Comparison of ENCODE assay signal across 16 cellular contexts in the genomic region with DNA sequence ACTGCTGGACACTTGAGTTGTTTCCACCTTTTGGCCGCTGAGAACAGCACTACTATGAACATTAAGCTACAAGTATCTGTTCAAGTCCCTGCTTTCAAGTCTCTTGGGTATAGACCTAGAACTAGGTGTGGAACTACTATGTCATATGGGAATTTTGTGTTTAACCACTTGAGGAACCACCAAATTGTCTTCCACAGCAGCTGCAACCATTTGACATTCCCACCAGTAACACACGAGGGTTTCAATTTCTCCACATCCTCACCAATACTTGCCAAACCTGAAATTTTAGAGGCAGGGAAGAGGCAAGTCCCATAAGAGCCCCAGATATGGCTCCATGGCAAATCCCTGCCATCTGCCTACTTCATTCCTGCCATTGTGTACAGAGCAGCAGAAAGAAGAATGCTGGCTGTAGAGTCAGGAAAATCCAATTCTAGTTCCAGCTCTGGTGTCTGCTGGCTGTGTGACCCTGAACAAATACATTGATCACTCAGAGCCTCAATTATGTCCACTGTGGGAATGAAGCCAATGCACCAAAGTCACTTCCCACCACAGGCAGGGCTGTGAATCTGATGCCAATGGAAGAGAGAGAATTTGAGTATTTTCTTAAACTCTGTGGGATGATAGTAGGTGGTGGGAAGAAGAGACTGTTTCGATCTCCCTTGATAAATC. TPM values are rescaled to one million over a fixed set of nuclear protein-coding genes. Genes with fewer than 3 reads are reported as not detected.
DNase-seq lines count a peak whose midpoint lies in the region; ATAC-seq lines count a peak whose summit lies in the region.
"Had no signal": no experiment of that assay in that cellular context is flagged by ENCODE, and none has a peak within 500 bp of the region (broad histone marks: within the 10 kb centered on the region; RNA-seq: fewer than 3 reads in every experiment).

No MANE protein-coding gene starts in this region.

- H3K36me3 Mint-ChIP-seq in IgD-negative memory B cell (no peaks in the 10 kb centered on the region), T-helper 17 cell (ENCODE audit: low read depth) (no peaks in the 10 kb centered on the region)
- H3K36me3 Mint-ChIP-seq: activated CD4-positive, alpha-beta memory T cell treated with anti-CD3 and anti-CD28 coated beads for 36 hours; natural killer cell treated with Interleukin-12 subunit alpha and Interleukin-12 subunit beta and Interleukin-15 and Interleukin-18, amount 100 ng/mL, for 72 hours had no signal

- no peak overlapping the region for H3K9ac ChIP-seq in skeletal muscle tissue (ENCODE audit: low read depth in 1 of 3, low read length in 3 of 3)

- ATAC-seq in T-helper 17 cell (no peak), HG02678 (IDR thresholded peaks at IDR 0.05; ENCODE audit: unreplicated experiment) (no peak)
- ATAC-seq: natural killer cell treated with Interleukin-12 subunit alpha and Interleukin-12 subunit beta and Interleukin-15 and Interleukin-18, amount 100 ng/mL, for 72 hours; SK-N-SH treated with all-trans-retinoic acid at 6 μM for 48 hours had no signal

- DNase-seq in NCI-H82 (lab: John Stamatoyannopoulos, UW): peak; percentile 30
- DNase-seq in NCI-H82 treated with DMSO at 0.1 percent for 48 hours (lab: John Stamatoyannopoulos, UW; ENCODE audit: unreplicated experiment): no peak
- DNase-seq in T-helper 17 cell: no peak
- DNase-seq in NCI-H526 treated with DMSO at 0.1 percent for 48 hours (lab: John Stamatoyannopoulos, UW): no peak
- no peak for DNase-seq in activated CD4-positive, alpha-beta T cell treated with anti-CD3 and anti-CD28 coated beads for 4 hours
- DNase-seq: activated CD4-positive, alpha-beta memory T cell treated with anti-CD3 and anti-CD28 coated beads for 36 hours; esophagus squamous epithelium; kidney glomerular epithelial cell; NCI-H1930; psoas muscle; tibial artery had no signal

- H3K4me3 ChIP-seq in skeletal muscle tissue (ENCODE audit: low read length in 3 of 3): no peak overlapping the region
- H3K4me3 ChIP-seq: esophagus squamous epithelium, psoas muscle, tibial artery had no signal

- peak overlapping the region; percentile 76 for H3K27ac ChIP-seq in skeletal muscle tissue (ENCODE audit: low read depth, low read length)
- H3K27ac ChIP-seq: psoas muscle, tibial artery had no signal

- H3K27me3 Mint-ChIP-seq in IgD-negative memory B cell: peaks cover 2% of the 10 kb centered on the region
- H3K27me3 Mint-ChIP-seq in T-helper 17 cell: no peaks in the 10 kb centered on the region
- H3K27me3 Mint-ChIP-seq: activated CD4-positive, alpha-beta memory T cell treated with anti-CD3 and anti-CD28 coated beads for 36 hours; natural killer cell treated with Interleukin-12 subunit alpha and Interleukin-12 subunit beta and Interleukin-15 and Interleukin-18, amount 100 ng/mL, for 72 hours had no signal

- no peaks in the 10 kb centered on the region for H3K9me3 Mint-ChIP-seq in IgD-negative memory B cell
- H3K9me3 Mint-ChIP-seq: activated CD4-positive, alpha-beta memory T cell treated with anti-CD3 and anti-CD28 coated beads for 36 hours; natural killer cell treated with Interleukin-12 subunit alpha and Interleukin-12 subunit beta and Interleukin-15 and Interleukin-18, amount 100 ng/mL, for 72 hours had no signal

- H3K27me3 ChIP-seq in skeletal muscle tissue (ENCODE audit: control insufficient read depth in 3 of 3, insufficient read depth in 3 of 3, low read length in 3 of 3): no peaks in the 10 kb centered on the region
- H3K27me3 ChIP-seq: esophagus squamous epithelium, tibial artery had no signal

- H3K9me3 ChIP-seq in T-helper 17 cell (ENCODE audit: control insufficient read depth, low read length, poor library complexity, severe bottlenecking) (no peaks in the 10 kb centered on the region), skeletal muscle tissue (ENCODE audit: control insufficient read depth in 3 of 3, low read length in 3 of 3) (no peaks in the 10 kb centered on the region)
- H3K9me3 ChIP-seq: esophagus squamous epithelium, psoas muscle, tibial artery had no signal

- H3K4me3 Mint-ChIP-seq in IgD-negative memory B cell (no peak overlapping the region), T-helper 17 cell (no peak overlapping the region)
- H3K4me3 Mint-ChIP-seq: activated CD4-positive, alpha-beta memory T cell treated with anti-CD3 and anti-CD28 coated beads for 36 hours; natural killer cell treated with Interleukin-12 subunit alpha and Interleukin-12 subunit beta and Interleukin-15 and Interleukin-18, amount 100 ng/mL, for 72 hours had no signal

- H3K27ac Mint-ChIP-seq in IgD-negative memory B cell (peak overlapping the region in 2 of 3 donors; percentile 13 to 53), T-helper 17 cell (peak overlapping the region; percentile 72)
- H3K27ac Mint-ChIP-seq: natural killer cell treated with Interleukin-12 subunit alpha and Interleukin-12 subunit beta and Interleukin-15 and Interleukin-18, amount 100 ng/mL, for 72 hours had no signal

- peaks cover 10 to 18% (median 12%) of the 10 kb centered on the region in 3 donors for H3K4me1 Mint-ChIP-seq in IgD-negative memory B cell
- H3K4me1 Mint-ChIP-seq in T-helper 17 cell: peaks cover 17% of the 10 kb centered on the region

- H3K36me3 ChIP-seq in skeletal muscle tissue (ENCODE audit: control insufficient read depth in 3 of 3, insufficient read depth in 3 of 3, low read length in 3 of 3): peaks cover 0 to 1% (median 0%) of the 10 kb centered on the region in 3 donors
- H3K36me3 ChIP-seq: esophagus squamous epithelium, tibial artery had no signal

- peaks cover 12 to 23% (median 16%) of the 10 kb centered on the region in 3 donors for H3K4me1 ChIP-seq in skeletal muscle tissue (ENCODE audit: control insufficient read depth in 3 of 3, insufficient read depth in 3 of 3, low read length in 3 of 3)

RNA-seq across cellular contexts. Expression of a gene that starts 17.8 kb away (rescaled TPM):
- 0.95 TPM for polyA plus RNA-seq in IgD-negative memory B cell
- total RNA-seq in T-helper 17 cell (10 to 100 TPM; 21.7 to 47.9 TPM), skeletal muscle tissue (3.1 TPM)
